In genomic region chr19:41214161-41214560, GRCh38 we compare ENCODE assay signal across 22 cellular contexts. TPM values are rescaled to one million over a fixed set of nuclear protein-coding genes. Genes with fewer than 3 reads are reported as not detected.
DNase-seq lines count a peak whose midpoint lies in the region; ATAC-seq and TF ChIP-seq lines count a peak whose summit lies in the region.
"Had no signal": no experiment of that assay in that cellular context is flagged by ENCODE, and none has a peak within 500 bp of the region (broad histone marks: within the 10 kb centered on the region; RNA-seq: fewer than 3 reads in every experiment).

No MANE protein-coding gene starts in this region.

- peaks cover 9 to 16% (median 11%) of the 10 kb centered on the region in 3 donors for H3K27me3 ChIP-seq in gastrocnemius medialis

- H3K4me3 ChIP-seq in gastrocnemius medialis = no peak overlapping the region
- H3K4me3 ChIP-seq: BLaER1 treated with 17β-estradiol and CSF1 and Interleukin-3, amounts not matched to agents 10 nM and 100 nM; GM12878; HAP-1 had no signal

- in situ Hi-C loops in gastrocnemius medialis (cut with MboI; ENCODE audit: low sequenced_read_pairs in 4 of 4) = no loop called here

- POLR2A ChIA-PET in activated CD4-positive, alpha-beta T cell treated with anti-CD3 and anti-CD28 coated beads, Interleukin-2, amount 10 ng/mL, durations not matched to agents 7 days and 5 days (lab: Charles Lee) = no interaction called here
- POLR2A ChIA-PET in activated CD4-positive, alpha-beta T cell treated with anti-CD3 and anti-CD28 coated beads for 36 hours (lab: Charles Lee) = no interaction called here
- POLR2A ChIA-PET in RWPE1 (lab: Yijun Ruan, JAX; ENCODE audit: low non-redundant PET) = no interaction called here

- peak overlapping the region; percentile 68 for H3K27ac Mint-ChIP-seq in activated CD4-positive, alpha-beta T cell treated with anti-CD3 and anti-CD28 coated beads, Interleukin-2, amount 10 ng/mL, durations not matched to agents 7 days and 5 days
- no peak overlapping the region for H3K27ac Mint-ChIP-seq in activated CD4-positive, alpha-beta T cell treated with anti-CD3 and anti-CD28 coated beads for 36 hours
- H3K27ac Mint-ChIP-seq in chondrocyte (ENCODE audit: unreplicated experiment) = peak overlapping the region; percentile 49
- H3K27ac Mint-ChIP-seq: B cell; CD8-positive, alpha-beta T cell; HFFc6; IgD-negative memory B cell had no signal

- no peak for ATAC-seq in activated CD4-positive, alpha-beta T cell treated with anti-CD3 and anti-CD28 coated beads for 36 hours
- no peak for ATAC-seq in gastrocnemius medialis
- ATAC-seq: CD8-positive, alpha-beta T cell; GM12878; HepG2 had no signal

- no peak overlapping the region for H3K4me3 Mint-ChIP-seq in activated CD4-positive, alpha-beta T cell treated with anti-CD3 and anti-CD28 coated beads, Interleukin-2, amount 10 ng/mL, durations not matched to agents 7 days and 5 days
- H3K4me3 Mint-ChIP-seq in activated CD4-positive, alpha-beta T cell treated with anti-CD3 and anti-CD28 coated beads for 36 hours = no peak overlapping the region
- no peak overlapping the region for H3K4me3 Mint-ChIP-seq in chondrocyte (ENCODE audit: unreplicated experiment)
- H3K4me3 Mint-ChIP-seq: B cell; CD8-positive, alpha-beta T cell; HFFc6; IgD-negative memory B cell had no signal

- H3K4me1 ChIP-seq in gastrocnemius medialis = no peaks in the 10 kb centered on the region
- H3K4me1 ChIP-seq: HAP-1 had no signal

- intact Hi-C loops in activated CD4-positive, alpha-beta T cell treated with anti-CD3 and anti-CD28 coated beads for 36 hours (cut with DNase I, micrococcal nuclease) = no loop called here
- intact Hi-C loops in gastrocnemius medialis (cut with DNase I; ENCODE audit: low total_unique reads) = no loop called here

- no peaks in the 10 kb centered on the region for H3K36me3 ChIP-seq in gastrocnemius medialis
- H3K36me3 ChIP-seq: BLaER1 treated with 17β-estradiol and CSF1 and Interleukin-3, amounts not matched to agents 10 nM and 100 nM; HAP-1 had no signal

- H3K4me1 Mint-ChIP-seq in activated CD4-positive, alpha-beta T cell treated with anti-CD3 and anti-CD28 coated beads, Interleukin-2, amount 10 ng/mL, durations not matched to agents 7 days and 5 days = peaks cover 2% of the 10 kb centered on the region
- H3K4me1 Mint-ChIP-seq in activated CD4-positive, alpha-beta T cell treated with anti-CD3 and anti-CD28 coated beads for 36 hours = peaks cover 2% of the 10 kb centered on the region
- H3K4me1 Mint-ChIP-seq in chondrocyte (ENCODE audit: low read depth) = peaks cover 13% of the 10 kb centered on the region
- H3K4me1 Mint-ChIP-seq: IgD-negative memory B cell had no signal

- no peak for DNase-seq in activated CD4-positive, alpha-beta T cell treated with anti-CD3 and anti-CD28 coated beads, Interleukin-2, amount 10 ng/mL, durations not matched to agents 7 days and 5 days
- DNase-seq in activated CD4-positive, alpha-beta T cell treated with anti-CD3 and anti-CD28 coated beads for 36 hours = no peak
- DNase-seq in RWPE1 (ENCODE audit: low spot score) (no peak), chondrocyte (ENCODE audit: low spot score) (no peak), gastrocnemius medialis (no peak), COLO829 (ENCODE audit: low spot score) (no peak), NCI-H1048 (lab: John Stamatoyannopoulos, UW) (no peak)
- DNase-seq in activated naive CD4-positive, alpha-beta T cell treated with Interleukin-2 at 50 U/mL for 16 hours = no peak
- DNase-seq: 8988T; CD8-positive, alpha-beta T cell; COR-L47; DMS 273 treated with DMSO at 0.1 percent for 48 hours; DND-41; EL; HFFc6 had no signal

- TF ChIP-seq CTCF in RWPE1 (conservative IDR thresholded peaks at IDR 0.05; ENCODE audit: low read depth) (no peak), chondrocyte (IDR thresholded peaks at IDR 0.05) (no peak), gastrocnemius medialis (IDR thresholded peaks at IDR 0.05 in 4 of 5, conservative IDR thresholded peaks at IDR 0.05 in 1 of 5) (no peak)

- H3K9me3 ChIP-seq in gastrocnemius medialis = no peaks in the 10 kb centered on the region
- H3K9me3 ChIP-seq: BLaER1 treated with 17β-estradiol and CSF1 and Interleukin-3, amounts not matched to agents 10 nM and 100 nM; HAP-1 had no signal

- no peaks in the 10 kb centered on the region for H3K9me3 Mint-ChIP-seq in activated CD4-positive, alpha-beta T cell treated with anti-CD3 and anti-CD28 coated beads, Interleukin-2, amount 10 ng/mL, durations not matched to agents 7 days and 5 days
- no peaks in the 10 kb centered on the region for H3K9me3 Mint-ChIP-seq in activated CD4-positive, alpha-beta T cell treated with anti-CD3 and anti-CD28 coated beads for 36 hours (ENCODE audit: low read depth)
- no peaks in the 10 kb centered on the region for H3K9me3 Mint-ChIP-seq in chondrocyte (ENCODE audit: low read depth)
- H3K9me3 Mint-ChIP-seq: CD8-positive, alpha-beta T cell; HFFc6; IgD-negative memory B cell had no signal

- no peaks in the 10 kb centered on the region for H3K36me3 Mint-ChIP-seq in activated CD4-positive, alpha-beta T cell treated with anti-CD3 and anti-CD28 coated beads, Interleukin-2, amount 10 ng/mL, durations not matched to agents 7 days and 5 days (ENCODE audit: low read depth)
- H3K36me3 Mint-ChIP-seq in activated CD4-positive, alpha-beta T cell treated with anti-CD3 and anti-CD28 coated beads for 36 hours (ENCODE audit: low read depth) = no peaks in the 10 kb centered on the region
- H3K36me3 Mint-ChIP-seq in chondrocyte (ENCODE audit: low read depth) = no peaks in the 10 kb centered on the region
- H3K36me3 Mint-ChIP-seq: CD8-positive, alpha-beta T cell; IgD-negative memory B cell had no signal

- TF ChIP-seq POLR2A in gastrocnemius medialis (IDR thresholded peaks at IDR 0.05) = no peak

- H3K27ac ChIP-seq in RWPE1 (peak overlapping the region; percentile 87), gastrocnemius medialis (peak overlapping the region in 3 of 4 donors; percentile 4 to 22 (median 4))
- H3K27ac ChIP-seq: BLaER1 treated with 17β-estradiol and CSF1 and Interleukin-3, amounts not matched to agents 10 nM and 100 nM had no signal

- CTCF ChIA-PET in activated CD4-positive, alpha-beta T cell treated with anti-CD3 and anti-CD28 coated beads, Interleukin-2, amount 10 ng/mL, durations not matched to agents 7 days and 5 days (lab: Charles Lee) = interaction anchor here (0.6 to 1.6 kb wide), 3 partner anchors 9 to 39 kb away, joined by 3 to 5 read pairs (median 3); no protein-coding TSS in a partner anchor
- CTCF ChIA-PET in activated CD4-positive, alpha-beta T cell treated with anti-CD3 and anti-CD28 coated beads for 36 hours (lab: Charles Lee) = no interaction called here
- CTCF ChIA-PET in RWPE1 (lab: Yijun Ruan, JAX) = no interaction called here

- H3K27me3 Mint-ChIP-seq in activated CD4-positive, alpha-beta T cell treated with anti-CD3 and anti-CD28 coated beads, Interleukin-2, amount 10 ng/mL, durations not matched to agents 7 days and 5 days = peaks cover 21% of the 10 kb centered on the region
- H3K27me3 Mint-ChIP-seq in activated CD4-positive, alpha-beta T cell treated with anti-CD3 and anti-CD28 coated beads for 36 hours = peaks cover 17% of the 10 kb centered on the region
- no peaks in the 10 kb centered on the region for H3K27me3 Mint-ChIP-seq in chondrocyte (ENCODE audit: low read depth)

RNA-seq across cellular contexts. Expression of gene AXL, which starts 4.9 kb away (rescaled TPM):
- total RNA-seq in activated CD4-positive, alpha-beta T cell treated with anti-CD3 and anti-CD28 coated beads, Interleukin-2, amount 10 ng/mL, durations not matched to agents 7 days and 5 days = under 1 TPM; 0.06 to 0.20 TPM
- under 1 TPM; 0.28 to 0.50 TPM for total RNA-seq in activated CD4-positive, alpha-beta T cell treated with anti-CD3 and anti-CD28 coated beads for 36 hours
- total RNA-seq in chondrocyte (151 to 218 TPM (median 214 TPM) in 3 replicates), gastrocnemius medialis (10 to 100 TPM; 17.4 to 49.2 (median 37.4) TPM)
- total RNA-seq: B cell had no signal

RNA-seq across cellular contexts. Expression of gene CYP2S1, which starts 21.1 kb away (rescaled TPM):
- total RNA-seq in activated CD4-positive, alpha-beta T cell treated with anti-CD3 and anti-CD28 coated beads, Interleukin-2, amount 10 ng/mL, durations not matched to agents 7 days and 5 days = under 1 TPM; 0.17 to 0.27 TPM
- total RNA-seq in activated CD4-positive, alpha-beta T cell treated with anti-CD3 and anti-CD28 coated beads for 36 hours = under 1 TPM; 0.46 to 0.84 TPM
- total RNA-seq in chondrocyte (not detected in 3 replicates), gastrocnemius medialis (under 1 TPM in 2 of 4 donors, not detected in 2; 0.31 to 0.64 TPM)
- total RNA-seq: B cell, G401 had no signal

RNA-seq across cellular contexts. Expression of gene HNRNPUL1, which starts 50.0 kb away (rescaled TPM):
- total RNA-seq in activated CD4-positive, alpha-beta T cell treated with anti-CD3 and anti-CD28 coated beads, Interleukin-2, amount 10 ng/mL, durations not matched to agents 7 days and 5 days = 100 to 1,000 TPM; 333 to 348 TPM
- 100 to 1,000 TPM; 263 to 312 TPM for total RNA-seq in activated CD4-positive, alpha-beta T cell treated with anti-CD3 and anti-CD28 coated beads for 36 hours
- 158 to 195 TPM (median 161 TPM) in 3 replicates for total RNA-seq in chondrocyte
- 100 to 1,000 TPM in 1 of 4 donors, 10 to 100 TPM in 3; 49.5 to 101 (median 92.4) TPM for total RNA-seq in gastrocnemius medialis

Comparison
In these comparisons a context has a peak if more than half of its experiments do, and no peak if none do; other contexts are left out.
1. RNA of gene AXL, which starts 4.9 kb away (total RNA-seq): 151 to 218 TPM in chondrocyte and 17.4 to 49.2 TPM in gastrocnemius medialis; 0.28 to 0.50 TPM in activated CD4-positive, alpha-beta T cell treated with anti-CD3 and anti-CD28 coated beads for 36 hours and 0.06 to 0.20 TPM in activated CD4-positive, alpha-beta T cell treated with anti-CD3 and anti-CD28 coated beads, Interleukin-2, amount 10 ng/mL, durations not matched to agents 7 days and 5 days; every median in the first group is over 10 times any median in the second.